In genomic region chr17:80850109-80850508, GRCh38 we compare ENCODE assay signal across 16 cellular contexts.
A peak's percentile ranks its signal among the peaks of the same experiment; 100 is the strongest.
DNase-seq lines count a peak whose midpoint lies in the region; ATAC-seq and TF ChIP-seq lines count a peak whose summit lies in the region.
"Had no signal": no experiment of that assay in that cellular context is flagged by ENCODE, and none has a peak within 500 bp of the region (broad histone marks: within the 10 kb centered on the region; RNA-seq: fewer than 3 reads in every experiment).

No MANE protein-coding gene starts in this region.

- no peaks in the 10 kb centered on the region for H3K9me3 ChIP-seq in suprapubic skin
- H3K9me3 ChIP-seq: MG63 had no signal

- no peaks in the 10 kb centered on the region for H3K9me3 Mint-ChIP-seq in T-helper 1 cell treated with Interleukin-12 subunit alpha and Interleukin-12 subunit beta and Interleukin-4 antibody, amounts not matched to agents 30 μg/mL and 1 μg/mL, for 36 hours
- H3K9me3 Mint-ChIP-seq in natural killer cell treated with Interleukin-12 subunit alpha and Interleukin-12 subunit beta and Interleukin-15 and Interleukin-18, amount 100 ng/mL, for 72 hours, result no peaks in the 10 kb centered on the region
- H3K9me3 Mint-ChIP-seq in natural killer cell, result no peaks in the 10 kb centered on the region
- H3K9me3 Mint-ChIP-seq in type B pancreatic cell, result no peaks in the 10 kb centered on the region
- peaks cover 3% of the 10 kb centered on the region for H3K9me3 Mint-ChIP-seq in glutamatergic neuron (ENCODE audit: unreplicated experiment)

- no peak for ATAC-seq in natural killer cell treated with Interleukin-12 subunit alpha and Interleukin-12 subunit beta and Interleukin-15 and Interleukin-18, amount 100 ng/mL, for 72 hours
- no peak for ATAC-seq in natural killer cell
- ATAC-seq: HepG2 had no signal

- 94% methylated on average over 9 of the region's 9 CpGs for WGBS in suprapubic skin

- TF ChIP-seq EP300 in suprapubic skin (IDR thresholded peaks at IDR 0.05), result no peak

- TF ChIP-seq POLR2A in suprapubic skin (IDR thresholded peaks at IDR 0.05), result no peak

- DNase-seq in T-helper 1 cell, result no peak
- DNase-seq in natural killer cell treated with Interleukin-12 subunit alpha and Interleukin-12 subunit beta and Interleukin-15 and Interleukin-18, amount 100 ng/mL, for 72 hours (ENCODE audit: low spot score), result no peak
- no peak for DNase-seq in natural killer cell
- DNase-seq in epithelial cell of prostate (ENCODE audit: low read depth, low spot score), result no peak
- DNase-seq in type B pancreatic cell (ENCODE audit: extremely low spot score, unreplicated experiment), result no peak
- DNase-seq in suprapubic skin (ENCODE audit: low spot score in 2 of 2), result no peak
- DNase-seq in glutamatergic neuron, result no peak
- DNase-seq: DMS 273 treated with DMSO at 0.1 percent for 48 hours, NCI-H1694 treated with DMSO at 0.1 percent for 48 hours, NCI-H446, NCI-H748 treated with DMSO at 0.1 percent for 48 hours, PC-3 had no signal

- H3K36me3 ChIP-seq in suprapubic skin, result peaks cover 26% of the 10 kb centered on the region

- H3K27ac ChIP-seq in epithelial cell of prostate (peak overlapping the region; percentile 47), suprapubic skin (no peak overlapping the region)
- H3K27ac ChIP-seq: 22Rv1 had no signal

- no peaks in the 10 kb centered on the region for H3K27me3 ChIP-seq in suprapubic skin
- H3K27me3 ChIP-seq: MG63 had no signal

- H3K4me1 ChIP-seq in suprapubic skin, result no peaks in the 10 kb centered on the region

- no peak overlapping the region for H3K4me3 Mint-ChIP-seq in T-helper 1 cell treated with Interleukin-12 subunit alpha and Interleukin-12 subunit beta and Interleukin-4 antibody, amounts not matched to agents 30 μg/mL and 1 μg/mL, for 36 hours
- no peak overlapping the region for H3K4me3 Mint-ChIP-seq in natural killer cell treated with Interleukin-12 subunit alpha and Interleukin-12 subunit beta and Interleukin-15 and Interleukin-18, amount 100 ng/mL, for 72 hours
- H3K4me3 Mint-ChIP-seq in natural killer cell (no peak overlapping the region), type B pancreatic cell (no peak overlapping the region), glutamatergic neuron (ENCODE audit: unreplicated experiment) (no peak overlapping the region)

- TF ChIP-seq CTCF in natural killer cell (IDR thresholded peaks at IDR 0.05) (no peak), type B pancreatic cell (conservative IDR thresholded peaks at IDR 0.05) (no peak), suprapubic skin (IDR thresholded peaks at IDR 0.05) (no peak), glutamatergic neuron (IDR thresholded peaks at IDR 0.05; ENCODE audit: partially characterized antibody, unreplicated experiment) (no peak)

- H3K27ac Mint-ChIP-seq in T-helper 1 cell treated with Interleukin-12 subunit alpha and Interleukin-12 subunit beta and Interleukin-4 antibody, amounts not matched to agents 30 μg/mL and 1 μg/mL, for 36 hours, result peak overlapping the region; percentile 32
- H3K27ac Mint-ChIP-seq in natural killer cell treated with Interleukin-12 subunit alpha and Interleukin-12 subunit beta and Interleukin-15 and Interleukin-18, amount 100 ng/mL, for 72 hours, result peak overlapping the region; percentile 16 to 27
- no peak overlapping the region for H3K27ac Mint-ChIP-seq in natural killer cell
- peak overlapping the region; percentile 39 for H3K27ac Mint-ChIP-seq in type B pancreatic cell
- no peak overlapping the region for H3K27ac Mint-ChIP-seq in glutamatergic neuron (ENCODE audit: unreplicated experiment)

- intact Hi-C loops in natural killer cell (cut with micrococcal nuclease), result no loop called here

- H3K4me1 Mint-ChIP-seq in T-helper 1 cell treated with Interleukin-12 subunit alpha and Interleukin-12 subunit beta and Interleukin-4 antibody, amounts not matched to agents 30 μg/mL and 1 μg/mL, for 36 hours (ENCODE audit: low read depth), result peaks cover 67% of the 10 kb centered on the region
- H3K4me1 Mint-ChIP-seq in natural killer cell treated with Interleukin-12 subunit alpha and Interleukin-12 subunit beta and Interleukin-15 and Interleukin-18, amount 100 ng/mL, for 72 hours (ENCODE audit: low read depth in 2 of 2), result peaks cover 37 to 41% of the 10 kb centered on the region in 2 donors
- H3K4me1 Mint-ChIP-seq in natural killer cell (peaks cover 22 to 39% of the 10 kb centered on the region in 2 donors), type B pancreatic cell (ENCODE audit: unreplicated experiment) (peaks cover 13% of the 10 kb centered on the region), glutamatergic neuron (ENCODE audit: low read depth, unreplicated experiment) (peaks cover 20% of the 10 kb centered on the region)

- no peak overlapping the region for H3K4me3 ChIP-seq in suprapubic skin
- H3K4me3 ChIP-seq: MG63 had no signal

- no peaks in the 10 kb centered on the region for H3K27me3 Mint-ChIP-seq in T-helper 1 cell treated with Interleukin-12 subunit alpha and Interleukin-12 subunit beta and Interleukin-4 antibody, amounts not matched to agents 30 μg/mL and 1 μg/mL, for 36 hours (ENCODE audit: low read depth)
- H3K27me3 Mint-ChIP-seq in natural killer cell treated with Interleukin-12 subunit alpha and Interleukin-12 subunit beta and Interleukin-15 and Interleukin-18, amount 100 ng/mL, for 72 hours, result no peaks in the 10 kb centered on the region
- H3K27me3 Mint-ChIP-seq in natural killer cell (ENCODE audit: low read depth in 2 of 2) (no peaks in the 10 kb centered on the region), type B pancreatic cell (no peaks in the 10 kb centered on the region), glutamatergic neuron (ENCODE audit: unreplicated experiment) (peaks cover 7% of the 10 kb centered on the region)

- H3K36me3 Mint-ChIP-seq in T-helper 1 cell treated with Interleukin-12 subunit alpha and Interleukin-12 subunit beta and Interleukin-4 antibody, amounts not matched to agents 30 μg/mL and 1 μg/mL, for 36 hours (ENCODE audit: low read depth), result peaks cover 62% of the 10 kb centered on the region
- no peaks in the 10 kb centered on the region for H3K36me3 Mint-ChIP-seq in natural killer cell treated with Interleukin-12 subunit alpha and Interleukin-12 subunit beta and Interleukin-15 and Interleukin-18, amount 100 ng/mL, for 72 hours
- H3K36me3 Mint-ChIP-seq in natural killer cell, result no peaks in the 10 kb centered on the region
- H3K36me3 Mint-ChIP-seq in type B pancreatic cell, result peaks cover 12% of the 10 kb centered on the region
- peaks cover 6% of the 10 kb centered on the region for H3K36me3 Mint-ChIP-seq in glutamatergic neuron (ENCODE audit: unreplicated experiment)

Comparison
In these comparisons a context has a peak if more than half of its experiments do, and no peak if none do; other contexts are left out.
1. H3K27ac Mint-ChIP-seq: peak in T-helper 1 cell treated with Interleukin-12 subunit alpha and Interleukin-12 subunit beta and Interleukin-4 antibody, amounts not matched to agents 30 μg/mL and 1 μg/mL, for 36 hours (single experiment), natural killer cell treated with Interleukin-12 subunit alpha and Interleukin-12 subunit beta and Interleukin-15 and Interleukin-18, amount 100 ng/mL, for 72 hours (2 of 2) and type B pancreatic cell (single experiment); none in natural killer cell (0 of 2) and glutamatergic neuron (single experiment).